In the genomic region with DNA sequence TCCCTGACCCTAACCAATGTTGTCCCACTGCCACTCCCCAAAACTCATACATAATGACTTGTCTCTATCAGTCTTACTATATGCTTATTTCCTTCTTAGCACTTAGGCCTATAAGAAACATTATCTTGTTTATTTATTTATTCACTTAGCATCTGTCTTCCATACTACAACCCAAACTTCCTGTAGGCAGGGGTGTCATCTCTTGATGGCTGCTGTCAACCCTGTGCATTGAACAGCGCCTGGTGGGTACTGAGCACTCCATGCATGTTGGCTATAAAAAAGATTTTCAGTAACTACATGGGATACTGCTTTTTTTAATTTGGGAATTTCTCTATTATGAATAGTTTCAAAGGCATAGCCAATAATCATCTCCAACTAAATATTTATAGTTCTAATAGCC, we compare ENCODE assay signal across 25 cellular contexts.
"Had no signal": no experiment of that assay in that cellular context is flagged by ENCODE, and none has a peak within 500 bp of the region (broad histone marks: within the 10 kb centered on the region; RNA-seq: fewer than 3 reads in every experiment).

No MANE protein-coding gene starts in this region.

- H3K27ac Mint-ChIP-seq: mesothelial cell of epicardium; T-helper 2 cell treated with Interferon-gamma antibody and Interleukin-4, amounts not matched to agents 5 μg/mL and 100 μg/mL, for 36 hours had no signal

- H3K27ac ChIP-seq: ascending aorta, coronary artery, thyroid gland, upper lobe of left lung had no signal

- H3K27me3 ChIP-seq: ascending aorta, thyroid gland, upper lobe of left lung had no signal

- H3K4me3 ChIP-seq: ascending aorta, coronary artery, thyroid gland, upper lobe of left lung had no signal

- H3K9me3 ChIP-seq: ascending aorta, thyroid gland, upper lobe of left lung had no signal

- H3K9me3 Mint-ChIP-seq: activated naive CD4-positive, alpha-beta T cell treated with anti-CD3 and anti-CD28 coated beads, Interleukin-2, amount 50 U/mL, for 24 hours; brain; effector memory CD8-positive, alpha-beta T cell; T-helper 2 cell treated with Interferon-gamma antibody and Interleukin-4, amounts not matched to agents 5 μg/mL and 100 μg/mL, for 36 hours had no signal

- DNase-seq: activated CD4-positive, alpha-beta T cell treated with anti-CD3 and anti-CD28 coated beads for 4 hours; activated CD4-positive, alpha-beta T cell treated with anti-CD3 and anti-CD28 coated beads, Interleukin-2, amount 50 U/mL, for 4 hours; activated CD4-positive, CD25-positive, alpha-beta regulatory T cell; activated CD8-positive, alpha-beta memory T cell treated with anti-CD3 and anti-CD28 coated beads for 24 hours; activated gamma-delta T cell treated with Interleukin-2 at 50 U/mL for 16 hours; activated T-cell treated with anti-CD3 and anti-CD28 coated beads, Interleukin-2, amount 50 U/mL, for 1 hour; effector memory CD8-positive, alpha-beta T cell; foreskin fibroblast; head of caudate nucleus; hippocampal formation; kidney; naive thymus-derived CD4-positive, alpha-beta T cell; right cardiac atrium; stimulated activated CD4-positive, alpha-beta T cell treated with anti-CD3 and anti-CD28 coated beads, Interleukin-2, amount 100 ng/mL, for 48 hours; stimulated activated naive CD8-positive, alpha-beta T cell treated with anti-CD3 and anti-CD28 coated beads, Interleukin-15, Interleukin-2, amounts not matched to agents 100 U/mL and 50 U/mL, for 24 hours; substantia nigra; T-helper 1 cell; thyroid gland; upper lobe of left lung had no signal

- H3K4me3 Mint-ChIP-seq: activated naive CD4-positive, alpha-beta T cell treated with anti-CD3 and anti-CD28 coated beads, Interleukin-2, amount 50 U/mL, for 24 hours; brain; effector memory CD8-positive, alpha-beta T cell; mesothelial cell of epicardium; naive thymus-derived CD4-positive, alpha-beta T cell; T-helper 2 cell treated with Interferon-gamma antibody and Interleukin-4, amounts not matched to agents 5 μg/mL and 100 μg/mL, for 36 hours had no signal

- H3K4me1 ChIP-seq: ascending aorta had no signal

- H3K27me3 Mint-ChIP-seq: activated naive CD4-positive, alpha-beta T cell treated with anti-CD3 and anti-CD28 coated beads, Interleukin-2, amount 50 U/mL, for 24 hours; brain; effector memory CD8-positive, alpha-beta T cell; naive thymus-derived CD4-positive, alpha-beta T cell had no signal

- H3K36me3 ChIP-seq: ascending aorta, thyroid gland had no signal
